ENCODE assay signal across 23 cellular contexts in the genomic region with DNA sequence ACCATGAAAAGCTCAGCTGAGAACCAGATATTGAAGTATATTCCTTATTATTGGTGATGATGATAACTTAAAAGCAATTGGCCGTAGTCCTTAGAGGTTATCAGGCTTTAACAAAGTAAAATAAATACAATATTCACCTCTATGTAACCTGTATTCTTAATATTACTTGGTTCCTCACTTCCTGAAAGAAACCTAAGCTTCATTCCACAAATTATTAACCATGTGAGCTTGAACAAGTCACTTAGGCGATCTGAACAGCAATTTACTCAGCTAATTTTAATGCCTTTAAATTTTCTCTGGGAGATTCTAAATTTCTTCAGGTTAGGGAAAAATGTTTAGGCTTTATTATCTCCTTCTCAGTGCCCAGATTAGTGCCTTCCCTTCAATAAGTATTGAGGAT.
"Had no signal": no experiment of that assay in that cellular context is flagged by ENCODE, and none has a peak within 500 bp of the region (broad histone marks: within the 10 kb centered on the region; RNA-seq: fewer than 3 reads in every experiment).

No MANE protein-coding gene starts in this region.

- H3K36me3 Mint-ChIP-seq: activated naive CD4-positive, alpha-beta T cell treated with anti-CD3 and anti-CD28 coated beads, Interleukin-2, amount 10 ng/mL, durations not matched to agents 7 days and 5 days; activated naive CD8-positive, alpha-beta T cell treated with anti-CD3 and anti-CD28 coated beads for 36 hours had no signal

- H3K4me2 ChIP-seq: SK-N-SH had no signal

- FAIRE-seq: K562 had no signal

- H3K4me3 Mint-ChIP-seq: activated CD4-positive, alpha-beta memory T cell treated with anti-CD3 and anti-CD28 coated beads, Interleukin-2, amount 10 ng/mL, durations not matched to agents 7 days and 5 days; activated naive CD4-positive, alpha-beta T cell treated with anti-CD3 and anti-CD28 coated beads, Interleukin-2, amount 10 ng/mL, durations not matched to agents 7 days and 5 days; activated naive CD8-positive, alpha-beta T cell treated with anti-CD3 and anti-CD28 coated beads for 36 hours; activated T-cell treated with anti-CD3 and anti-CD28 coated beads, Interleukin-2, amount 50 U/mL, for 72 hours had no signal

- H3K9me3 Mint-ChIP-seq: activated CD4-positive, alpha-beta memory T cell treated with anti-CD3 and anti-CD28 coated beads, Interleukin-2, amount 10 ng/mL, durations not matched to agents 7 days and 5 days; activated naive CD4-positive, alpha-beta T cell treated with anti-CD3 and anti-CD28 coated beads, Interleukin-2, amount 10 ng/mL, durations not matched to agents 7 days and 5 days; activated naive CD8-positive, alpha-beta T cell treated with anti-CD3 and anti-CD28 coated beads for 36 hours; activated T-cell treated with anti-CD3 and anti-CD28 coated beads, Interleukin-2, amount 50 U/mL, for 72 hours; activated T-helper 2 cell treated with anti-CD3 and anti-CD28 coated beads, Interferon-gamma antibody, Interleukin-2, Interleukin-4, amounts not matched to agents 10 μg/mL and 5 μg/mL and 100 μg/mL, durations not matched to agents 14 hours and 24 hours and 36 hours had no signal

- H3K4me1 Mint-ChIP-seq: activated CD4-positive, alpha-beta memory T cell treated with anti-CD3 and anti-CD28 coated beads, Interleukin-2, amount 10 ng/mL, durations not matched to agents 7 days and 5 days; activated naive CD4-positive, alpha-beta T cell treated with anti-CD3 and anti-CD28 coated beads, Interleukin-2, amount 10 ng/mL, durations not matched to agents 7 days and 5 days; activated naive CD8-positive, alpha-beta T cell treated with anti-CD3 and anti-CD28 coated beads for 36 hours had no signal

- H3K4me3 ChIP-seq: cardiac muscle cell, K562, SJCRH30 had no signal

- H3K27me3 Mint-ChIP-seq: activated CD4-positive, alpha-beta memory T cell treated with anti-CD3 and anti-CD28 coated beads, Interleukin-2, amount 10 ng/mL, durations not matched to agents 7 days and 5 days; activated naive CD4-positive, alpha-beta T cell treated with anti-CD3 and anti-CD28 coated beads, Interleukin-2, amount 10 ng/mL, durations not matched to agents 7 days and 5 days; activated naive CD8-positive, alpha-beta T cell treated with anti-CD3 and anti-CD28 coated beads for 36 hours had no signal

- ATAC-seq: activated T-cell treated with anti-CD3 and anti-CD28 coated beads, Interleukin-2, amount 50 U/mL, for 72 hours; K562 had no signal

- H3K4me1 ChIP-seq: SJCRH30 had no signal

- H3K27ac ChIP-seq: brain microvascular endothelial cell, cardiac muscle cell, SJCRH30, VCaP had no signal

- H3K9me2 ChIP-seq: SK-N-SH had no signal

- H3K27ac Mint-ChIP-seq: activated CD4-positive, alpha-beta memory T cell treated with anti-CD3 and anti-CD28 coated beads, Interleukin-2, amount 10 ng/mL, durations not matched to agents 7 days and 5 days; activated naive CD4-positive, alpha-beta T cell treated with anti-CD3 and anti-CD28 coated beads, Interleukin-2, amount 10 ng/mL, durations not matched to agents 7 days and 5 days; activated naive CD8-positive, alpha-beta T cell treated with anti-CD3 and anti-CD28 coated beads for 36 hours; activated T-cell treated with anti-CD3 and anti-CD28 coated beads, Interleukin-2, amount 50 U/mL, for 72 hours; activated T-helper 2 cell treated with anti-CD3 and anti-CD28 coated beads, Interferon-gamma antibody, Interleukin-2, Interleukin-4, amounts not matched to agents 10 μg/mL and 5 μg/mL and 100 μg/mL, durations not matched to agents 14 hours and 24 hours and 36 hours had no signal

- DNase-seq: activated CD4-positive, alpha-beta memory T cell treated with anti-CD3 and anti-CD28 coated beads, Interleukin-2, amount 10 ng/mL, durations not matched to agents 7 days and 5 days; activated CD4-positive, alpha-beta T cell treated with anti-CD3 and anti-CD28 coated beads, Interleukin-2, amount 50 U/mL, for 1 hour; activated CD4-positive, CD25-positive, alpha-beta regulatory T cell; activated CD8-positive, alpha-beta memory T cell treated with anti-CD3 and anti-CD28 coated beads, Interleukin-2, amount 50 U/mL, for 4 hours; activated gamma-delta T cell treated with Interleukin-2 at 50 U/mL for 16 hours; activated naive CD4-positive, alpha-beta T cell treated with anti-CD3 and anti-CD28 coated beads, Interleukin-2, amount 10 ng/mL, durations not matched to agents 7 days and 5 days; activated naive CD8-positive, alpha-beta T cell treated with anti-CD3 and anti-CD28 coated beads for 36 hours; activated T-cell treated with anti-CD3 and anti-CD28 coated beads, Interleukin-2, amount 50 U/mL, for 72 hours; brain microvascular endothelial cell; Karpas-422; NCI-H1105 treated with DMSO at 0.1 percent for 48 hours; NCI-H1436 treated with DMSO at 0.1 percent for 48 hours; NCI-H187; NCI-H2081; NCI-H510A treated with DMSO at 0.1 percent for 48 hours; NCI-H69; SJCRH30; SK-N-SH; T-helper 1 cell had no signal

- H3K9me3 ChIP-seq: SJCRH30, SK-N-SH had no signal

- H3K27me3 ChIP-seq: brain microvascular endothelial cell, cardiac muscle cell, SJCRH30 had no signal
